1 cellular context compared by ENCODE assay signal in genomic region chr16:69563605-69564580, GRCh38.
TF ChIP-seq lines count a peak whose summit lies in the region.

No MANE protein-coding gene starts in this region.

TF ChIP-seq in HepG2, 621 proteins besides CTCF, POLR2A, EP300 and RAD21 (continued from another document and continues in another):
- TF ChIP-seq, protein P1, sequence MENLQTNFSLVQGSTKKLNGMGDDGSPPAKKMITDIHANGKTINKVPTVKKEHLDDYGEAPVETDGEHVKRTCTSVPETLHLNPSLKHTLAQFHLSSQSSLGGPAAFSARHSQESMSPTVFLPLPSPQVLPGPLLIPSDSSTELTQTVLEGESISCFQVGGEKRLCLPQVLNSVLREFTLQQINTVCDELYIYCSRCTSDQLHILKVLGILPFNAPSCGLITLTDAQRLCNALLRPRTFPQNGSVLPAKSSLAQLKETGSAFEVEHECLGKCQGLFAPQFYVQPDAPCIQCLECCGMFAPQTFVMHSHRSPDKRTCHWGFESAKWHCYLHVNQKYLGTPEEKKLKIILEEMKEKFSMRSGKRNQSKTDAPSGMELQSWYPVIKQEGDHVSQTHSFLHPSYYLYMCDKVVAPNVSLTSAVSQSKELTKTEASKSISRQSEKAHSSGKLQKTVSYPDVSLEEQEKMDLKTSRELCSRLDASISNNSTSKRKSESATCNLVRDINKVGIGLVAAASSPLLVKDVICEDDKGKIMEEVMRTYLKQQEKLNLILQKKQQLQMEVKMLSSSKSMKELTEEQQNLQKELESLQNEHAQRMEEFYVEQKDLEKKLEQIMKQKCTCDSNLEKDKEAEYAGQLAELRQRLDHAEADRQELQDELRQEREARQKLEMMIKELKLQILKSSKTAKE (CRISPR knock-in tag; IDR thresholded peaks at IDR 0.05; ENCODE audit: borderline replicate concordance): no peak
- TF ChIP-seq ZNF780A (CRISPR knock-in tag; IDR thresholded peaks at IDR 0.05) (no peak), PHF8 (CRISPR knock-in tag; IDR thresholded peaks at IDR 0.05) (no peak), SAP130 (CRISPR knock-in tag; IDR thresholded peaks at IDR 0.05; ENCODE audit: low read depth) (0 out of 2 replicates have a peak, but pooled peaks have one; percentile 0), U2AF2 (IDR thresholded peaks at IDR 0.05; ENCODE audit: low read depth, low read length) (no peak), GATAD1 (CRISPR knock-in tag; IDR thresholded peaks at IDR 0.05) (no peak), SRY (CRISPR knock-in tag; IDR thresholded peaks at IDR 0.05) (no peak; the same call in 1 of the 2 replicates), ZNF30 (CRISPR knock-in tag; IDR thresholded peaks at IDR 0.05) (no peak), TAF1 (CRISPR knock-in tag; IDR thresholded peaks at IDR 0.05) (peak; percentile 20; the same call in 1 of the 2 replicates), PAX8 (CRISPR knock-in tag; IDR thresholded peaks at IDR 0.05; ENCODE audit: borderline replicate concordance) (no peak), ZNF563 (CRISPR knock-in tag; IDR thresholded peaks at IDR 0.05) (0 out of 2 replicates have a peak, but pooled peaks have one; percentile 22), ZFY (CRISPR knock-in tag; IDR thresholded peaks at IDR 0.05) (peak; percentile 66; the same call in 1 of the 2 replicates), ZNF343 (CRISPR knock-in tag; IDR thresholded peaks at IDR 0.05) (no peak), PLSCR1 (CRISPR knock-in tag; IDR thresholded peaks at IDR 0.05; ENCODE audit: borderline replicate concordance) (no peak), POLR2AphosphoS5 (IDR thresholded peaks at IDR 0.05; ENCODE audit: low read depth, low read length) (peak; percentile 54; the same call in 1 of the 2 replicates), LCORL (IDR thresholded peaks at IDR 0.05) (no peak), LCORL (CRISPR knock-in tag; IDR thresholded peaks at IDR 0.05) (0 out of 2 replicates have a peak, but pooled peaks have one; percentile 24), ZMYM4 (CRISPR knock-in tag; IDR thresholded peaks at IDR 0.05) (0 out of 2 replicates have a peak, but pooled peaks have one; percentile 29), HNRNPLL (IDR thresholded peaks at IDR 0.05; ENCODE audit: low read depth, low read length, poor library complexity, severe bottlenecking) (no peak), ZNF788 (CRISPR knock-in tag; IDR thresholded peaks at IDR 0.05; ENCODE audit: borderline replicate concordance) (0 out of 2 replicates have a peak, but pooled peaks have one; percentile 31), ZNF746 (CRISPR knock-in tag; IDR thresholded peaks at IDR 0.05) (no peak), UBTF (CRISPR knock-in tag; IDR thresholded peaks at IDR 0.05) (peak; percentile 29; the same call in 1 of the 2 replicates), STAT5B (CRISPR knock-in tag; IDR thresholded peaks at IDR 0.05) (no peak), ZBTB20 (CRISPR knock-in tag; IDR thresholded peaks at IDR 0.05; ENCODE audit: borderline replicate concordance, low read depth) (no peak), XBP1 (CRISPR knock-in tag; IDR thresholded peaks at IDR 0.05) (no peak), HMG20A (CRISPR knock-in tag; IDR thresholded peaks at IDR 0.05; ENCODE audit: borderline replicate concordance) (no peak), KAT8 (CRISPR knock-in tag; IDR thresholded peaks at IDR 0.05) (peak; percentile 33; the same call in 1 of the 2 replicates), ZNF639 (CRISPR knock-in tag; conservative IDR thresholded peaks at IDR 0.05) (0 out of 2 replicates have a peak, but pooled peaks have one; percentile 50), ZKSCAN5 (CRISPR knock-in tag; IDR thresholded peaks at IDR 0.05) (no peak), SATB2 (CRISPR knock-in tag; IDR thresholded peaks at IDR 0.05) (no peak), SP4 (CRISPR knock-in tag; IDR thresholded peaks at IDR 0.05) (no peak), NCOA1 (CRISPR knock-in tag; IDR thresholded peaks at IDR 0.05) (no peak), RBM22 (optimal IDR thresholded peaks at IDR 0.05; ENCODE audit: low read length) (peak; percentile 13), HOXA5 (CRISPR knock-in tag; IDR thresholded peaks at IDR 0.05) (no peak), RARG (CRISPR knock-in tag; IDR thresholded peaks at IDR 0.05; ENCODE audit: low read depth) (no peak), CEBPB (IDR thresholded peaks at IDR 0.05; ENCODE audit: borderline replicate concordance, low read depth, low read length) (no peak; the same call in 1 of the 2 replicates), GLI4 (CRISPR knock-in tag; IDR thresholded peaks at IDR 0.05; ENCODE audit: borderline replicate concordance) (no peak), ZNF230 (CRISPR knock-in tag; IDR thresholded peaks at IDR 0.05) (no peak), ZNF232 (CRISPR knock-in tag; IDR thresholded peaks at IDR 0.05; ENCODE audit: borderline replicate concordance) (no peak), HNF4A (CRISPR knock-in tag; IDR thresholded peaks at IDR 0.05) (no peak), HDAC6 (IDR thresholded peaks at IDR 0.05; ENCODE audit: low read depth, low read length) (no peak), ZSCAN9 (CRISPR knock-in tag; IDR thresholded peaks at IDR 0.05; ENCODE audit: borderline replicate concordance) (0 out of 2 replicates have a peak, but pooled peaks have one; percentile 17), ZNF737 (CRISPR knock-in tag; IDR thresholded peaks at IDR 0.05; ENCODE audit: borderline replicate concordance) (no peak), FOXP4 (CRISPR knock-in tag; IDR thresholded peaks at IDR 0.05) (no peak), BORCS8-MEF2B (CRISPR knock-in tag; IDR thresholded peaks at IDR 0.05) (no peak)
- TF ChIP-seq, protein P2, sequence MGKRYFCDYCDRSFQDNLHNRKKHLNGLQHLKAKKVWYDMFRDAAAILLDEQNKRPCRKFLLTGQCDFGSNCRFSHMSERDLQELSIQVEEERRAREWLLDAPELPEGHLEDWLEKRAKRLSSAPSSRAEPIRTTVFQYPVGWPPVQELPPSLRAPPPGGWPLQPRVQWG (CRISPR knock-in tag; IDR thresholded peaks at IDR 0.05; ENCODE audit: borderline replicate concordance, low read depth): no peak
- TF ChIP-seq, protein P3, sequence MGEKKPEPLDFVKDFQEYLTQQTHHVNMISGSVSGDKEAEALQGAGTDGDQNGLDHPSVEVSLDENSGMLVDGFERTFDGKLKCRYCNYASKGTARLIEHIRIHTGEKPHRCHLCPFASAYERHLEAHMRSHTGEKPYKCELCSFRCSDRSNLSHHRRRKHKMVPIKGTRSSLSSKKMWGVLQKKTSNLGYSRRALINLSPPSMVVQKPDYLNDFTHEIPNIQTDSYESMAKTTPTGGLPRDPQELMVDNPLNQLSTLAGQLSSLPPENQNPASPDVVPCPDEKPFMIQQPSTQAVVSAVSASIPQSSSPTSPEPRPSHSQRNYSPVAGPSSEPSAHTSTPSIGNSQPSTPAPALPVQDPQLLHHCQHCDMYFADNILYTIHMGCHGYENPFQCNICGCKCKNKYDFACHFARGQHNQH (CRISPR knock-in tag; IDR thresholded peaks at IDR 0.05): no peak
- TF ChIP-seq, protein P4, sequence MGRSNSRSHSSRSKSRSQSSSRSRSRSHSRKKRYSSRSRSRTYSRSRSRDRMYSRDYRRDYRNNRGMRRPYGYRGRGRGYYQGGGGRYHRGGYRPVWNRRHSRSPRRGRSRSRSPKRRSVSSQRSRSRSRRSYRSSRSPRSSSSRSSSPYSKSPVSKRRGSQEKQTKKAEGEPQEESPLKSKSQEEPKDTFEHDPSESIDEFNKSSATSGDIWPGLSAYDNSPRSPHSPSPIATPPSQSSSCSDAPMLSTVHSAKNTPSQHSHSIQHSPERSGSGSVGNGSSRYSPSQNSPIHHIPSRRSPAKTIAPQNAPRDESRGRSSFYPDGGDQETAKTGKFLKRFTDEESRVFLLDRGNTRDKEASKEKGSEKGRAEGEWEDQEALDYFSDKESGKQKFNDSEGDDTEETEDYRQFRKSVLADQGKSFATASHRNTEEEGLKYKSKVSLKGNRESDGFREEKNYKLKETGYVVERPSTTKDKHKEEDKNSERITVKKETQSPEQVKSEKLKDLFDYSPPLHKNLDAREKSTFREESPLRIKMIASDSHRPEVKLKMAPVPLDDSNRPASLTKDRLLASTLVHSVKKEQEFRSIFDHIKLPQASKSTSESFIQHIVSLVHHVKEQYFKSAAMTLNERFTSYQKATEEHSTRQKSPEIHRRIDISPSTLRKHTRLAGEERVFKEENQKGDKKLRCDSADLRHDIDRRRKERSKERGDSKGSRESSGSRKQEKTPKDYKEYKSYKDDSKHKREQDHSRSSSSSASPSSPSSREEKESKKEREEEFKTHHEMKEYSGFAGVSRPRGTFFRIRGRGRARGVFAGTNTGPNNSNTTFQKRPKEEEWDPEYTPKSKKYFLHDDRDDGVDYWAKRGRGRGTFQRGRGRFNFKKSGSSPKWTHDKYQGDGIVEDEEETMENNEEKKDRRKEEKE (IDR thresholded peaks at IDR 0.05): no peak
- TF ChIP-seq, protein P5, sequence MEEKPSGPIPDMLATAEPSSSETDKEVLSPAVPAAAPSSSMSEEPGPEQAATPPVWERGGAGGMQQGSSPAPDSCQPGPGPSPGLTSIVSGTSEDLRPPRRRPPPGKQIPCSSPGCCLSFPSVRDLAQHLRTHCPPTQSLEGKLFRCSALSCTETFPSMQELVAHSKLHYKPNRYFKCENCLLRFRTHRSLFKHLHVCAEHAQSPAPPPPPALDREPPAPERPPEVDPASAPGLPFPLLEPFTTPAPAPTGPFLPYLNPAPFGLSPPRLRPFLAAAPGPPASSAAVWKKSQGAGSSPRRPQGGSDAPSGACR (CRISPR knock-in tag; IDR thresholded peaks at IDR 0.05): peak; percentile 61; the same call in 1 of the 2 replicates
- TF ChIP-seq, protein P6, sequence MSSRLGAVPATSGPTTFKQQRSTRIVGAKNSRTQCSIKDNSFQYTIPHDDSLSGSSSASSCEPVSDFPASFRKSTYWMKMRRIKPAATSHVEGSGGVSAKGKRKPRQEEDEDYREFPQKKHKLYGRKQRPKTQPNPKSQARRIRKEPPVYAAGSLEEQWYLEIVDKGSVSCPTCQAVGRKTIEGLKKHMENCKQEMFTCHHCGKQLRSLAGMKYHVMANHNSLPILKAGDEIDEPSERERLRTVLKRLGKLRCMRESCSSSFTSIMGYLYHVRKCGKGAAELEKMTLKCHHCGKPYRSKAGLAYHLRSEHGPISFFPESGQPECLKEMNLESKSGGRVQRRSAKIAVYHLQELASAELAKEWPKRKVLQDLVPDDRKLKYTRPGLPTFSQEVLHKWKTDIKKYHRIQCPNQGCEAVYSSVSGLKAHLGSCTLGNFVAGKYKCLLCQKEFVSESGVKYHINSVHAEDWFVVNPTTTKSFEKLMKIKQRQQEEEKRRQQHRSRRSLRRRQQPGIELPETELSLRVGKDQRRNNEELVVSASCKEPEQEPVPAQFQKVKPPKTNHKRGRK (CRISPR knock-in tag; IDR thresholded peaks at IDR 0.05): no peak
- TF ChIP-seq, protein P7, sequence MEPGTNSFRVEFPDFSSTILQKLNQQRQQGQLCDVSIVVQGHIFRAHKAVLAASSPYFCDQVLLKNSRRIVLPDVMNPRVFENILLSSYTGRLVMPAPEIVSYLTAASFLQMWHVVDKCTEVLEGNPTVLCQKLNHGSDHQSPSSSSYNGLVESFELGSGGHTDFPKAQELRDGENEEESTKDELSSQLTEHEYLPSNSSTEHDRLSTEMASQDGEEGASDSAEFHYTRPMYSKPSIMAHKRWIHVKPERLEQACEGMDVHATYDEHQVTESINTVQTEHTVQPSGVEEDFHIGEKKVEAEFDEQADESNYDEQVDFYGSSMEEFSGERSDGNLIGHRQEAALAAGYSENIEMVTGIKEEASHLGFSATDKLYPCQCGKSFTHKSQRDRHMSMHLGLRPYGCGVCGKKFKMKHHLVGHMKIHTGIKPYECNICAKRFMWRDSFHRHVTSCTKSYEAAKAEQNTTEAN (CRISPR knock-in tag; conservative IDR thresholded peaks at IDR 0.05): peak; percentile 55; the same call in 1 of the 2 replicates
- TF ChIP-seq, protein P8, sequence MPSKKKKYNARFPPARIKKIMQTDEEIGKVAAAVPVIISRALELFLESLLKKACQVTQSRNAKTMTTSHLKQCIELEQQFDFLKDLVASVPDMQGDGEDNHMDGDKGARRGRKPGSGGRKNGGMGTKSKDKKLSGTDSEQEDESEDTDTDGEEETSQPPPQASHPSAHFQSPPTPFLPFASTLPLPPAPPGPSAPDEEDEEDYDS (CRISPR knock-in tag; IDR thresholded peaks at IDR 0.05): no peak
